9 cellular contexts compared by ENCODE assay signal in genomic region chr7:151168022-151168786, GRCh38. TPM values are rescaled to one million over a fixed set of nuclear protein-coding genes. Genes with fewer than 3 reads are reported as not detected.
DNase-seq lines count a peak whose midpoint lies in the region; ATAC-seq and TF ChIP-seq lines count a peak whose summit lies in the region.
"Had no signal": no experiment of that assay in that cellular context is flagged by ENCODE, and none has a peak within 500 bp of the region (broad histone marks: within the 10 kb centered on the region; RNA-seq: fewer than 3 reads in every experiment).

No MANE protein-coding gene starts in this region.

- H3K27ac Mint-ChIP-seq in stimulated activated naive CD8-positive, alpha-beta T cell treated with anti-CD3 and anti-CD28 coated beads, Interleukin-15, Interleukin-2, amounts not matched to agents 100 ng/mL and 50 ng/mL, for 24 hours: no peak overlapping the region

- peak overlapping the region; percentile 64 for H3K4me3 Mint-ChIP-seq in stimulated activated naive CD8-positive, alpha-beta T cell treated with anti-CD3 and anti-CD28 coated beads, Interleukin-15, Interleukin-2, amounts not matched to agents 100 ng/mL and 50 ng/mL, for 24 hours

- no peak overlapping the region for H3K9ac ChIP-seq in duodenal mucosa (ENCODE audit: low read depth in 1 of 2, low read length in 2 of 2)

- intact Hi-C loops in mucosa of descending colon (cut with DNase I, micrococcal nuclease): loop anchor here in 1 of 2 donors (5.0 kb wide), 1 partner anchor 41 kb away; no protein-coding TSS in a partner anchor

- H3K4me3 ChIP-seq in duodenal mucosa (ENCODE audit: low read depth in 1 of 2, low read length in 2 of 2) (peak overlapping the region; percentile 47 to 55), mucosa of descending colon (no peak overlapping the region)

- in situ Hi-C loops in KBM-7 (cut with MboI; ENCODE audit: low pct_unique_long_range_greater_than_20kb, low sequenced_read_pairs): no loop called here

- TF ChIP-seq CTCF in mucosa of descending colon (IDR thresholded peaks at IDR 0.05): peak; percentile 61

- TF ChIP-seq POLR2A in GM18505 (IDR thresholded peaks at IDR 0.05; ENCODE audit: borderline replicate concordance, extremely low read depth, insufficient read depth, insufficient read length): no peak

- peak; percentile 53 for ATAC-seq in GM18505 (IDR thresholded peaks at IDR 0.05; ENCODE audit: unreplicated experiment)
- peak; percentile 74 for ATAC-seq in mucosa of descending colon
- ATAC-seq in HG03439 (IDR thresholded peaks at IDR 0.05; ENCODE audit: unreplicated experiment): no peak

- H3K27ac ChIP-seq in duodenal mucosa (ENCODE audit: low read depth, low read length): no peak overlapping the region
- H3K27ac ChIP-seq: epithelial cell of prostate had no signal

- H3K9me3 ChIP-seq in duodenal mucosa (ENCODE audit: control insufficient read depth in 1 of 2, low read length in 2 of 2): no peaks in the 10 kb centered on the region
- H3K9me3 ChIP-seq in mucosa of descending colon: no peaks in the 10 kb centered on the region

- no peaks in the 10 kb centered on the region for H3K36me3 Mint-ChIP-seq in stimulated activated naive CD8-positive, alpha-beta T cell treated with anti-CD3 and anti-CD28 coated beads, Interleukin-15, Interleukin-2, amounts not matched to agents 100 ng/mL and 50 ng/mL, for 24 hours (ENCODE audit: low read depth)

- peaks cover 12% of the 10 kb centered on the region for H3K4me1 Mint-ChIP-seq in stimulated activated naive CD8-positive, alpha-beta T cell treated with anti-CD3 and anti-CD28 coated beads, Interleukin-15, Interleukin-2, amounts not matched to agents 100 ng/mL and 50 ng/mL, for 24 hours (ENCODE audit: low read depth)

- H3K36me3 ChIP-seq in duodenal mucosa (ENCODE audit: control insufficient read depth in 1 of 2, insufficient read depth in 2 of 2, low read length in 2 of 2) (no peaks in the 10 kb centered on the region), mucosa of descending colon (ENCODE audit: low read depth) (no peaks in the 10 kb centered on the region)

- H3K9me3 Mint-ChIP-seq in stimulated activated naive CD8-positive, alpha-beta T cell treated with anti-CD3 and anti-CD28 coated beads, Interleukin-15, Interleukin-2, amounts not matched to agents 100 ng/mL and 50 ng/mL, for 24 hours: no peaks in the 10 kb centered on the region

- peak; percentile 81 for DNase-seq in KBM-7
- peak; percentile 70 for DNase-seq in activated CD4-positive, alpha-beta T cell treated with anti-CD3 and anti-CD28 coated beads for 48 hours
- DNase-seq in mucosa of descending colon: peak in 2 of 3 donors; percentile 61 to 66
- no peak for DNase-seq in HCEC 1CT

- peaks cover 4% of the 10 kb centered on the region in 2 donors for H3K4me1 ChIP-seq in duodenal mucosa (ENCODE audit: control insufficient read depth in 1 of 2, insufficient read depth in 2 of 2, low read length in 2 of 2)
- peaks cover 17% of the 10 kb centered on the region for H3K4me1 ChIP-seq in mucosa of descending colon (ENCODE audit: low read depth)

- H3K27me3 Mint-ChIP-seq in stimulated activated naive CD8-positive, alpha-beta T cell treated with anti-CD3 and anti-CD28 coated beads, Interleukin-15, Interleukin-2, amounts not matched to agents 100 ng/mL and 50 ng/mL, for 24 hours: peaks cover 47% of the 10 kb centered on the region

- peaks cover 52 to 58% of the 10 kb centered on the region in 2 donors for H3K27me3 ChIP-seq in duodenal mucosa (ENCODE audit: control insufficient read depth in 1 of 2, insufficient read depth in 2 of 2, low read length in 2 of 2)

RNA-seq across cellular contexts. Expression of gene GBX1, which starts 0.7 kb away (rescaled TPM):
- not detected for total RNA-seq in mucosa of descending colon

RNA-seq across cellular contexts. Expression of gene ASB10, which starts 18.8 kb away (rescaled TPM):
- not detected for total RNA-seq in mucosa of descending colon

RNA-seq across cellular contexts. Expression of gene H2BK1, which starts 42.1 kb away (rescaled TPM):
- not detected for total RNA-seq in mucosa of descending colon

RNA-seq across cellular contexts. Expression of gene ABCF2, which starts 58.8 kb away (rescaled TPM):
- 10 to 100 TPM; 27.0 to 36.4 (median 28.4) TPM for total RNA-seq in mucosa of descending colon
